Comparison of ENCODE assay signal across 8 cellular contexts in the genomic region with DNA sequence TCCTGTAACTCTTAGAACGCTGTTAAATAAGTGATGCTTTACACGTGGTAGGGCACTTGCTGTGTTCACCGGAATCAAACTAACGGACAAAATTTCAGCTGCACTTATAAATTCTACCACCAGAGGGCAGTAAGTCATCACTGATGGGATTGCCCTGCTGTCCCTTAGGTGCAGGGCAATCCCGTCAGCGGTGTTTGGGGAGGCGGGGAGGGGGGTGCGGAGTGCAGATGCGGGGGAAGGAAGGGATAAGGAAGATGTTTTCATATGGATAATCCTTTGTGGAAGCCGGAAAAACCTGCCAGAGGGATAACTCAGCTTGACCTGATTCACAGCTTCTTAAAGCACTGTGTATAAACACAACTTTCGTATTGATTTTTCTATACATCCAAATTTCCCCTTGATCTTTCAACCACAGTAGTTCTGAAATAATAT. TPM values are rescaled to one million over a fixed set of nuclear protein-coding genes. Genes with fewer than 3 reads are reported as not detected.
A peak's percentile ranks its signal among the peaks of the same experiment; 100 is the strongest.
DNase-seq lines count a peak whose midpoint lies in the region; ATAC-seq, FAIRE-seq and TF ChIP-seq lines count a peak whose summit lies in the region.

No MANE protein-coding gene starts in this region.

- H3K27me3 Mint-ChIP-seq in Calu3 (ENCODE audit: unreplicated experiment) = no peaks in the 10 kb centered on the region
- H3K27me3 Mint-ChIP-seq in natural killer cell treated with Interleukin-12 subunit alpha and Interleukin-12 subunit beta and Interleukin-15 and Interleukin-18, amount 100 ng/mL, for 72 hours = peaks cover 0 to 10% of the 10 kb centered on the region in 2 donors

- no TSS peak for BruUV-seq in Calu3 (replicated peaks; lab: Mats Ljungman, UMichigan)

- H3K4me2 ChIP-seq in OCI-LY3 (ENCODE audit: low read length) (peak overlapping the region; percentile 60), fibroblast of lung (ENCODE audit: extremely low read depth, insufficient read depth, low read length) (no peak overlapping the region)

- no peak overlapping the region for H3K27ac Mint-ChIP-seq in Calu3 (ENCODE audit: unreplicated experiment)
- H3K27ac Mint-ChIP-seq in natural killer cell treated with Interleukin-12 subunit alpha and Interleukin-12 subunit beta and Interleukin-15 and Interleukin-18, amount 100 ng/mL, for 72 hours = no peak overlapping the region

- peak; percentile 78 for DNase-seq in Calu3
- peak; percentile 97 for DNase-seq in HTR-8/SVneo (ENCODE audit: insufficient read length, low spot score)
- DNase-seq in activated T-cell treated with anti-CD3 and anti-CD28 coated beads, Interleukin-2, amount 50 U/mL, for 1 hour = peak; percentile 41
- DNase-seq in fibroblast of lung (ENCODE audit: low read depth in 2 of 2) = peak; percentile 33 to 69
- DNase-seq in natural killer cell treated with Interleukin-12 subunit alpha and Interleukin-12 subunit beta and Interleukin-15 and Interleukin-18, amount 100 ng/mL, for 72 hours (ENCODE audit: low spot score) = no peak
- DNase-seq in testis = peak; percentile 72

- FAIRE-seq in HTR-8/SVneo (lab: Jason Lieb, UNC) = peak; percentile 99

- no peaks in the 10 kb centered on the region for H3K36me3 Mint-ChIP-seq in Calu3 (ENCODE audit: insufficient read depth, unreplicated experiment)
- no peaks in the 10 kb centered on the region for H3K36me3 Mint-ChIP-seq in natural killer cell treated with Interleukin-12 subunit alpha and Interleukin-12 subunit beta and Interleukin-15 and Interleukin-18, amount 100 ng/mL, for 72 hours

- intact Hi-C loops in Calu3 (cut with micrococcal nuclease; ENCODE audit: unreplicated experiment) = loop anchor here (1.0 to 2.0 kb wide), 3 partner anchors 209 to 500 kb away; no protein-coding TSS in a partner anchor
- intact Hi-C loops in testis (cut with DNase I; ENCODE audit: low total_unique reads) = loop anchor here (5.0 kb wide), 1 partner anchor 209 kb away; no protein-coding TSS in a partner anchor

- H2AFZ ChIP-seq in OCI-LY3 (ENCODE audit: low read depth, low read length) (peak overlapping the region; percentile 47; the same call in 1 of the 2 replicates), fibroblast of lung (ENCODE audit: low read length) (no peak overlapping the region)

- no peaks in the 10 kb centered on the region for H3K36me3 ChIP-seq in OCI-LY3 (replicated peaks; ENCODE audit: low read depth, low read length)
- no peaks in the 10 kb centered on the region for H3K36me3 ChIP-seq in fibroblast of lung (ENCODE audit: control insufficient read depth, insufficient read depth, low read length)
- no peaks in the 10 kb centered on the region for H3K36me3 ChIP-seq in testis (ENCODE audit: low read depth, missing control alignments)

- ATAC-seq in natural killer cell treated with Interleukin-12 subunit alpha and Interleukin-12 subunit beta and Interleukin-15 and Interleukin-18, amount 100 ng/mL, for 72 hours = peak; percentile 74 to 82
- no peak for ATAC-seq in HG03175 (IDR thresholded peaks at IDR 0.05; ENCODE audit: unreplicated experiment)

- no peaks in the 10 kb centered on the region for H3K4me1 ChIP-seq in OCI-LY3 (ENCODE audit: low read length)
- H3K4me1 ChIP-seq in fibroblast of lung (ENCODE audit: control insufficient read depth, extremely low read depth, insufficient read depth, low read length) = no peaks in the 10 kb centered on the region
- H3K4me1 ChIP-seq in testis = no peaks in the 10 kb centered on the region

- no peak for TF ChIP-seq POLR2A in testis (IDR thresholded peaks at IDR 0.05)

- peak overlapping the region; percentile 44 for H3K4me3 ChIP-seq in OCI-LY3 (ENCODE audit: low read length)
- H3K4me3 ChIP-seq in fibroblast of lung (replicated peaks in 1 of 4; ENCODE audit: control extremely low read depth in 1 of 4, insufficient read depth in 1 of 4, low read depth in 3 of 4, low read length in 4 of 4) = no peak overlapping the region
- no peak overlapping the region for H3K4me3 ChIP-seq in testis

- peaks cover 33% of the 10 kb centered on the region for H3K27me3 ChIP-seq in OCI-LY3 (ENCODE audit: low read depth, low read length)
- no peaks in the 10 kb centered on the region for H3K27me3 ChIP-seq in fibroblast of lung (ENCODE audit: control insufficient read depth, insufficient read depth, low read length)
- no peaks in the 10 kb centered on the region for H3K27me3 ChIP-seq in testis

- H3K79me2 ChIP-seq in OCI-LY3 (ENCODE audit: low read length) = no peaks in the 10 kb centered on the region
- H3K79me2 ChIP-seq in fibroblast of lung (ENCODE audit: control insufficient read depth, insufficient read depth, low read length) = no peaks in the 10 kb centered on the region

- no peak overlapping the region for H3K27ac ChIP-seq in OCI-LY3 (ENCODE audit: low read length)
- no peak overlapping the region for H3K27ac ChIP-seq in fibroblast of lung (ENCODE audit: insufficient read depth, low read length)
- no peak overlapping the region for H3K27ac ChIP-seq in testis

- no peak overlapping the region for H3K4me3 Mint-ChIP-seq in Calu3 (ENCODE audit: low read depth, unreplicated experiment)
- no peak overlapping the region for H3K4me3 Mint-ChIP-seq in natural killer cell treated with Interleukin-12 subunit alpha and Interleukin-12 subunit beta and Interleukin-15 and Interleukin-18, amount 100 ng/mL, for 72 hours

- peaks cover 10% of the 10 kb centered on the region for H3K4me1 Mint-ChIP-seq in Calu3 (ENCODE audit: low read depth, unreplicated experiment)
- peaks cover 3 to 5% of the 10 kb centered on the region in 2 donors for H3K4me1 Mint-ChIP-seq in natural killer cell treated with Interleukin-12 subunit alpha and Interleukin-12 subunit beta and Interleukin-15 and Interleukin-18, amount 100 ng/mL, for 72 hours (ENCODE audit: low read depth in 2 of 2)

- CTCF ChIA-PET in Calu3 (lab: Charles Lee) = interaction anchor here (0.6 to 2.8 kb wide), 6 partner anchors 88 to 255 kb away, joined by 3 to 42 read pairs (median 6); no protein-coding TSS in a partner anchor

- WGBS in testis, 2 donors = 5 to 7% methylated on average over 11 of the region's 11 CpGs

- TF ChIP-seq CTCF in Calu3 (IDR thresholded peaks at IDR 0.05; ENCODE audit: unreplicated experiment) (peak; percentile 80), OCI-LY3 (IDR thresholded peaks at IDR 0.05; ENCODE audit: low read depth, low read length) (peak; percentile 90), fibroblast of lung (conservative IDR thresholded peaks at IDR 0.05 in 1 of 2, IDR thresholded peaks at IDR 0.05 in 1 of 2; ENCODE audit: low read depth in 1 of 2, low read length in 2 of 2) (peak; percentile 77 to 86), testis (IDR thresholded peaks at IDR 0.05) (peak; percentile 90 to 96 (median 95))

- H4K20me1 ChIP-seq in OCI-LY3 (ENCODE audit: insufficient read depth, low read length) = no peaks in the 10 kb centered on the region
- no peaks in the 10 kb centered on the region for H4K20me1 ChIP-seq in fibroblast of lung (ENCODE audit: control insufficient read depth, extremely low read depth, insufficient read depth, low read length)

- H3K9me3 Mint-ChIP-seq in Calu3 (ENCODE audit: low read depth, unreplicated experiment) = no peaks in the 10 kb centered on the region
- no peaks in the 10 kb centered on the region for H3K9me3 Mint-ChIP-seq in natural killer cell treated with Interleukin-12 subunit alpha and Interleukin-12 subunit beta and Interleukin-15 and Interleukin-18, amount 100 ng/mL, for 72 hours

- H3K9ac ChIP-seq in OCI-LY3 (ENCODE audit: low read length) (no peak overlapping the region), fibroblast of lung (ENCODE audit: insufficient read depth, low read length) (no peak overlapping the region)

- H3K9me3 ChIP-seq in OCI-LY3 (ENCODE audit: insufficient read depth, low read length) = no peaks in the 10 kb centered on the region
- no peaks in the 10 kb centered on the region for H3K9me3 ChIP-seq in fibroblast of lung (ENCODE audit: control insufficient read depth, insufficient read depth, low read depth, low read length)
- no peaks in the 10 kb centered on the region for H3K9me3 ChIP-seq in testis

RNA-seq across cellular contexts. Expression of gene SLC10A1, which starts 21.7 kb away (rescaled TPM):
- total RNA-seq in Calu3 (2022) = not detected in 2 replicates
- not detected in 2 replicates for total RNA-seq in fibroblast of lung
- not detected in 2 replicates for polyA plus RNA-seq in fibroblast of lung
- not detected in 2 replicates for polyA plus RNA-seq in fibroblast of lung (2012)
- polyA minus RNA-seq in fibroblast of lung (ENCODE audit: low replicate concordance) = not detected in 2 replicates
- not detected for total RNA-seq in natural killer cell treated with Interleukin-12 subunit alpha and Interleukin-12 subunit beta and Interleukin-15 and Interleukin-18, amount 100 ng/mL, for 72 hours
- total RNA-seq in testis = not detected
- 0.30 TPM for polyA plus RNA-seq in testis (ENCODE audit: insufficient read depth, low read depth, low replicate concordance)

RNA-seq across cellular contexts. Expression of gene SRSF5, which starts 51.8 kb away (rescaled TPM):
- 253 and 256 TPM in 2 replicates for total RNA-seq in Calu3 (2022)
- 125 and 141 TPM in 2 replicates for total RNA-seq in fibroblast of lung
- 283 and 299 TPM in 2 replicates for polyA plus RNA-seq in fibroblast of lung
- polyA plus RNA-seq in fibroblast of lung (2012) = 199 and 210 TPM in 2 replicates
- 48.3 and 63.9 TPM in 2 replicates for polyA minus RNA-seq in fibroblast of lung (ENCODE audit: low replicate concordance)
- 100 to 1,000 TPM; 317 to 354 TPM for total RNA-seq in natural killer cell treated with Interleukin-12 subunit alpha and Interleukin-12 subunit beta and Interleukin-15 and Interleukin-18, amount 100 ng/mL, for 72 hours
- 100 to 1,000 TPM; 500 to 530 TPM for total RNA-seq in testis
- 341 TPM for polyA plus RNA-seq in testis (ENCODE audit: insufficient read depth, low read depth, low replicate concordance)
